Comparison of ENCODE assay signal across 8 cellular contexts in genomic region chr4:2006956-2007653, GRCh38. TPM values are rescaled to one million over a fixed set of nuclear protein-coding genes. Genes with fewer than 3 reads are reported as not detected.
DNase-seq lines count a peak whose midpoint lies in the region; FAIRE-seq and TF ChIP-seq lines count a peak whose summit lies in the region.

No MANE protein-coding gene starts in this region.

- H3K4ac ChIP-seq in H1 (replicated peaks; ENCODE audit: insufficient read length, low read depth, low read length): no peak overlapping the region

- H3K18ac ChIP-seq in H1 (ENCODE audit: extremely low read depth, low read length): no peak overlapping the region

- H3K9me3 ChIP-seq in DOHH2 (ENCODE audit: control insufficient read depth, insufficient read depth, low read length) (no peaks in the 10 kb centered on the region), OCI-LY7 (ENCODE audit: low read length) (no peaks in the 10 kb centered on the region), H1 (ENCODE audit: insufficient read depth in 2 of 2, low read depth in 1 of 2, low read length in 1 of 2) (no peaks in the 10 kb centered on the region), osteoblast (ENCODE audit: low read depth, low read length) (no peaks in the 10 kb centered on the region), tibial nerve (no peaks in the 10 kb centered on the region)

- H3K79me1 ChIP-seq in H1 (ENCODE audit: low read depth, low read length): peaks cover 14% of the 10 kb centered on the region

- intact Hi-C loops in OCI-LY7 (cut with micrococcal nuclease; ENCODE audit: unreplicated experiment): loop anchor here (5.0 kb wide), 1 partner anchor 235 kb away; the partner anchor contains the start of genes HAUS3 and POLN

- H2BK20ac ChIP-seq in H1 (ENCODE audit: low read length): no peak overlapping the region; the same call in 1 of the 2 replicates

- H3K27me3 ChIP-seq in DOHH2 (ENCODE audit: control insufficient read depth, low read length) (peaks cover 8% of the 10 kb centered on the region), H1 (replicated peaks in 1 of 4; ENCODE audit: control insufficient read depth in 3 of 4, extremely low read depth in 1 of 4, insufficient read depth in 3 of 4, low read length in 3 of 4) (peaks cover 0 to 3% (median 0%) of the 10 kb centered on the region in 4 experiments; a peak in 1 of 7 replicates), osteoblast (ENCODE audit: insufficient read depth, low read length) (no peaks in the 10 kb centered on the region), tibial nerve (no peaks in the 10 kb centered on the region)

- no peak overlapping the region for H3K14ac ChIP-seq in H1 (ENCODE audit: insufficient read length)

- H2BK12ac ChIP-seq in H1 (ENCODE audit: low read depth, low read length): no peak overlapping the region

- H3K4me2 ChIP-seq in DOHH2 (ENCODE audit: low read length): peak overlapping the region; percentile 64
- H3K4me2 ChIP-seq in OCI-LY7 (ENCODE audit: low read length): peak overlapping the region; percentile 79
- peak overlapping the region; percentile 40 to 75 for H3K4me2 ChIP-seq in H1 (ENCODE audit: insufficient read depth in 1 of 2, low read depth in 2 of 2, low read length in 2 of 2)
- H3K4me2 ChIP-seq in osteoblast (ENCODE audit: insufficient read depth, low read length): peak overlapping the region; percentile 91

- H3K56ac ChIP-seq in H1 (replicated peaks; ENCODE audit: insufficient read length, low read depth, low read length): no peak overlapping the region

- no peaks in the 10 kb centered on the region for H3K9me2 ChIP-seq in DOHH2 (replicated peaks; ENCODE audit: control insufficient read depth, low read length)
- H3K9me2 ChIP-seq in OCI-LY7 (ENCODE audit: insufficient read depth, low read length): no peaks in the 10 kb centered on the region

- no peak overlapping the region for H4K91ac ChIP-seq in H1 (replicated peaks; ENCODE audit: insufficient read length, low read length)

- H3K4me3 ChIP-seq in DOHH2 (ENCODE audit: low read length) (peak overlapping the region; percentile 93), OCI-LY7 (ENCODE audit: low read depth, low read length, poor library complexity, severe bottlenecking) (peak overlapping the region; percentile 97), H1 (ENCODE audit: extremely low read depth in 1 of 4, insufficient read depth in 2 of 4, low read depth in 3 of 4, low read length in 4 of 4) (peak overlapping the region; percentile 89 to 98 (median 94); a peak in 7 of 8 replicates), osteoblast (ENCODE audit: insufficient read depth, low read length) (peak overlapping the region; percentile 99), tibial nerve (peak overlapping the region in 2 of 4 donors; percentile 58 to 65)

- no peak overlapping the region for H3K27ac ChIP-seq in DOHH2 (ENCODE audit: low read depth, low read length)
- no peak overlapping the region for H3K27ac ChIP-seq in OCI-LY7 (ENCODE audit: low read depth, low read length, poor library complexity, severe bottlenecking)
- no peak overlapping the region for H3K27ac ChIP-seq in H1 (ENCODE audit: low read depth, low read length)
- H3K27ac ChIP-seq in osteoblast (ENCODE audit: low read depth, low read length): no peak overlapping the region
- H3K27ac ChIP-seq in tibial nerve: peak overlapping the region in 1 of 4 donors; percentile 97

- TF ChIP-seq POLR2A in H1 (IDR thresholded peaks at IDR 0.05; ENCODE audit: control extremely low read depth in 1 of 2, low read depth in 2 of 2, low read length in 2 of 2): no peak
- no peak for TF ChIP-seq POLR2A in tibial nerve (IDR thresholded peaks at IDR 0.05)

- BruUV-seq in OCI-LY7 (replicated peaks; lab: Mats Ljungman, UMichigan): TSS peak; percentile 66

- H3K9ac ChIP-seq in H1 (replicated peaks in 1 of 4; ENCODE audit: extremely low read depth in 1 of 4, low read depth in 3 of 4, low read length in 3 of 4): peak overlapping the region in 1 of 4 experiments; percentile 56; a peak in 1 of 7 replicates

- H2BK15ac ChIP-seq in H1 (ENCODE audit: low read length): no peak overlapping the region

- CTCF ChIA-PET in OCI-LY7 (lab: Charles Lee; ENCODE audit: unreplicated experiment) (no interaction called here), H1 (lab: Charles Lee; ENCODE audit: partially characterized antibody) (interaction anchor here (1.2 kb wide), 1 partner anchor 16 kb away, joined by 3 read pairs; no protein-coding TSS in a partner anchor)

- TF ChIP-seq CTCF in DOHH2 (IDR thresholded peaks at IDR 0.05; ENCODE audit: low read depth, low read length, poor library complexity, severe bottlenecking) (no peak), OCI-LY7 (conservative IDR thresholded peaks at IDR 0.05; ENCODE audit: low read length) (no peak), H1 (IDR thresholded peaks at IDR 0.05; ENCODE audit: control extremely low read depth in 1 of 3, insufficient read depth in 1 of 3, low read depth in 1 of 3, low read length in 3 of 3) (no peak), osteoblast (IDR thresholded peaks at IDR 0.05; ENCODE audit: extremely low read depth, low read depth, low read length) (no peak), GM20000 (IDR thresholded peaks at IDR 0.05; ENCODE audit: extremely low read depth, missing control alignments) (no peak), tibial nerve (IDR thresholded peaks at IDR 0.05) (no peak)

- H4K20me1 ChIP-seq in DOHH2 (ENCODE audit: control insufficient read depth, insufficient read depth, low read depth, low read length) (peaks cover 9% of the 10 kb centered on the region; the same call in 1 of the 2 replicates), OCI-LY7 (ENCODE audit: insufficient read depth, low read length) (peaks cover 6% of the 10 kb centered on the region; the same call in 1 of the 2 replicates), H1 (replicated peaks in 1 of 2; ENCODE audit: control insufficient read depth in 1 of 2, insufficient read depth in 2 of 2, low read length in 2 of 2) (peaks cover 10 to 17% of the 10 kb centered on the region in 2 experiments), osteoblast (ENCODE audit: insufficient read depth, low read length) (peaks cover 28% of the 10 kb centered on the region)

- no peak overlapping the region for H3K23ac ChIP-seq in H1 (ENCODE audit: insufficient read length)

- TF ChIP-seq EP300 in H1 (IDR thresholded peaks at IDR 0.05; ENCODE audit: borderline replicate concordance in 1 of 2, low read depth in 2 of 2, low read length in 2 of 2): no peak
- TF ChIP-seq EP300 in tibial nerve (IDR thresholded peaks at IDR 0.05): no peak

- peaks cover 7% of the 10 kb centered on the region for H3F3A ChIP-seq in DOHH2 (ENCODE audit: control insufficient read depth, insufficient read depth)

- H3K36me3 ChIP-seq in DOHH2 (ENCODE audit: control insufficient read depth, low read length): peaks cover 55% of the 10 kb centered on the region
- peaks cover 51% of the 10 kb centered on the region for H3K36me3 ChIP-seq in OCI-LY7 (ENCODE audit: insufficient read depth, low read length)
- peaks cover 0 to 13% (median 3%) of the 10 kb centered on the region in 4 experiments; a peak in 4 of 8 replicates for H3K36me3 ChIP-seq in H1 (ENCODE audit: control insufficient read depth in 2 of 4, insufficient read depth in 4 of 4, low read length in 3 of 4)
- H3K36me3 ChIP-seq in osteoblast (ENCODE audit: insufficient read depth, low read length): peaks cover 15% of the 10 kb centered on the region
- peaks cover 0 to 39% (median 0%) of the 10 kb centered on the region in 3 donors for H3K36me3 ChIP-seq in tibial nerve

- 91% methylated on average over 15 of the region's 15 CpGs; no CpG with 5 or more reads in 1 of the 2 experiments for WGBS in H1 (ENCODE audit: extremely low coverage in 1 of 2, insufficient coverage in 1 of 2, insufficient read length in 1 of 2, insufficient replicate concordance in 2 of 2, low coverage in 1 of 2, low lambda C conversion rate in 2 of 2, missing lambda C conversion rate in 1 of 2), 2 experiments
- 82 to 84% methylated on average over 15 of the region's 15 CpGs for WGBS in tibial nerve, 2 donors

- no peak overlapping the region for H4K5ac ChIP-seq in H1 (ENCODE audit: insufficient read length, low read depth, low read length)

- H3K79me2 ChIP-seq in DOHH2 (ENCODE audit: control insufficient read depth, low read length) (peaks cover 67% of the 10 kb centered on the region), OCI-LY7 (ENCODE audit: insufficient read depth, low read depth, low read length) (peaks cover 62% of the 10 kb centered on the region), H1 (ENCODE audit: control insufficient read depth in 1 of 2, insufficient read depth in 2 of 2, low read length in 2 of 2) (peaks cover 30 to 62% of the 10 kb centered on the region in 2 experiments), osteoblast (ENCODE audit: insufficient read depth, low read length) (peaks cover 62% of the 10 kb centered on the region)

- H3K4me1 ChIP-seq in DOHH2 (ENCODE audit: control insufficient read depth, low read length) (peaks cover 28% of the 10 kb centered on the region), OCI-LY7 (ENCODE audit: insufficient read depth, low read length, poor library complexity, severe bottlenecking) (peaks cover 23% of the 10 kb centered on the region), H1 (replicated peaks in 1 of 4; ENCODE audit: control insufficient read depth in 3 of 4, insufficient read depth in 4 of 4, low read length in 3 of 4) (peaks cover 0 to 3% (median 0%) of the 10 kb centered on the region in 4 experiments; a peak in 2 of 7 replicates), osteoblast (ENCODE audit: insufficient read depth, low read length) (peaks cover 5% of the 10 kb centered on the region), tibial nerve (peaks cover 0 to 36% (median 2%) of the 10 kb centered on the region in 4 donors)

- TF ChIP-seq RAD21 in H1 (IDR thresholded peaks at IDR 0.05 in 1 of 2, conservative IDR thresholded peaks at IDR 0.05 in 1 of 2; ENCODE audit: low read depth in 2 of 2, low read length in 2 of 2): no peak

- H2BK5ac ChIP-seq in H1 (ENCODE audit: low read depth, low read length): no peak overlapping the region

- H4K8ac ChIP-seq in H1 (ENCODE audit: extremely low read depth, insufficient read depth, low read length): no peak overlapping the region; the same call in 1 of the 2 replicates

- no peaks in the 10 kb centered on the region; the same call in 1 of the 2 replicates for H3K23me2 ChIP-seq in H1 (ENCODE audit: low read depth, low read length)

- FAIRE-seq in H1 (lab: Jason Lieb, UNC): no peak

- H2BK120ac ChIP-seq in H1 (replicated peaks; ENCODE audit: low read depth, low read length): no peak overlapping the region

- DNase-seq in OCI-LY7 (ENCODE audit: low spot score): no peak
- no peak for DNase-seq in H1 (ENCODE audit: low read depth in 1 of 2, low spot score in 2 of 2)
- no peak for DNase-seq in osteoblast (ENCODE audit: insufficient read length, low spot score, missing footprints)
- DNase-seq in GM20000 (ENCODE audit: low spot score): no peak
- no peak for DNase-seq in stimulated activated CD4-positive, alpha-beta T cell treated with anti-CD3 and anti-CD28 coated beads, Interleukin-4, amount 100 ng/mL, for 1 hour
- DNase-seq in MV-4-11 (lab: John Stamatoyannopoulos, UW): no peak
- no peak for DNase-seq in tibial nerve (ENCODE audit: low spot score in 2 of 2)

- no peak overlapping the region for H2AK5ac ChIP-seq in H1 (ENCODE audit: low read depth, low read length)

- no peak overlapping the region for H2AFZ ChIP-seq in OCI-LY7 (ENCODE audit: low read length)
- no peak overlapping the region for H2AFZ ChIP-seq in H1 (ENCODE audit: low read length)
- H2AFZ ChIP-seq in osteoblast (ENCODE audit: low read length): no peak overlapping the region

- POLR2A ChIA-PET in OCI-LY7 (lab: Charles Lee): interaction anchor here (1.5 kb wide), 1 partner anchor 11 kb away, joined by 4 read pairs; no protein-coding TSS in a partner anchor
- POLR2A ChIA-PET in H1 (lab: Charles Lee; ENCODE audit: partially characterized antibody): interaction anchor here (1.0 to 1.4 kb wide), 3 partner anchors 9 to 459 kb away, joined by 3 read pairs; no protein-coding TSS in a partner anchor

RNA-seq across cellular contexts. Expression of gene NELFA, which starts 1.7 kb away (rescaled TPM):
- 43.5 and 45.5 TPM in 2 replicates for total RNA-seq in OCI-LY7 (2014; rRNA removed; shearing (Covaris generic))
- 45.7 and 53.4 TPM in 2 replicates for total RNA-seq in OCI-LY7 (2022)
- total RNA-seq in H1 (2021; fragmentation: NEBNext Ultra II Directional; extraction: Animal tissue kit (Norgen Biotek cat#: 25700)): 57.5 and 61.4 TPM in 2 replicates
- 41.8 and 61.5 TPM in 2 replicates for polyA plus RNA-seq in H1 (2011; rRNA removed)
- 32.4 TPM for polyA plus RNA-seq in H1 (2011; cell fraction: cytosol; rRNA removed)
- polyA plus RNA-seq in H1 (2011; cell fraction: nucleus; rRNA removed): 61.6 TPM
- 37.7 to 59.0 TPM (median 56.1 TPM) in 4 replicates for polyA plus RNA-seq in H1 (2012, experiment 1 of 2)
- 51.4 TPM for polyA plus RNA-seq in H1 (2012, experiment 2 of 2)
- polyA plus RNA-seq in H1 (2013, experiment 1 of 2): 41.7 TPM
- polyA plus RNA-seq in H1 (2013, experiment 2 of 2): 37.8 TPM
- polyA minus RNA-seq in H1 (2011; rRNA and poly(A)+ RNA removed): 11.5 and 14.7 TPM in 2 replicates
- polyA minus RNA-seq in H1 (2011; cell fraction: cytosol; rRNA and poly(A)+ RNA removed): 34.5 TPM
- polyA minus RNA-seq in H1 (2011; cell fraction: nucleus; rRNA and poly(A)+ RNA removed): 50.5 TPM
- 19.2 and 19.9 TPM in 2 replicates for total RNA-seq in osteoblast
- total RNA-seq in tibial nerve: 10 to 100 TPM; 32.9 to 43.1 (median 37.5) TPM

RNA-seq across cellular contexts. Expression of gene NAT8L, which starts 52.0 kb away (rescaled TPM):
- 0.03 TPM in 1 of 2 replicates, not detected in the other for total RNA-seq in OCI-LY7 (2014; rRNA removed; shearing (Covaris generic))
- not detected in 2 replicates for total RNA-seq in OCI-LY7 (2022)
- 10.8 and 11.5 TPM in 2 replicates for total RNA-seq in H1 (2021; fragmentation: NEBNext Ultra II Directional; extraction: Animal tissue kit (Norgen Biotek cat#: 25700))
- 10.8 and 13.3 TPM in 2 replicates for polyA plus RNA-seq in H1 (2011; rRNA removed)
- polyA plus RNA-seq in H1 (2011; cell fraction: cytosol; rRNA removed): 10.6 TPM
- polyA plus RNA-seq in H1 (2011; cell fraction: nucleus; rRNA removed): 22.6 TPM
- 10.1 to 16.0 TPM (median 14.1 TPM) in 4 replicates for polyA plus RNA-seq in H1 (2012, experiment 1 of 2)
- polyA plus RNA-seq in H1 (2012, experiment 2 of 2): 9.8 TPM
- 4.8 TPM for polyA plus RNA-seq in H1 (2013, experiment 1 of 2)
- 5.0 TPM for polyA plus RNA-seq in H1 (2013, experiment 2 of 2)
- 28.5 and 40.4 TPM in 2 replicates for polyA minus RNA-seq in H1 (2011; rRNA and poly(A)+ RNA removed)
- 7.3 TPM for polyA minus RNA-seq in H1 (2011; cell fraction: cytosol; rRNA and poly(A)+ RNA removed)
- 7.3 TPM for polyA minus RNA-seq in H1 (2011; cell fraction: nucleus; rRNA and poly(A)+ RNA removed)
- under 0.01 TPM in 2 replicates for total RNA-seq in osteoblast
- 10 to 100 TPM in 1 of 4 donors, 1 to 10 TPM in 3; 1.8 to 11.1 (median 5.6) TPM for total RNA-seq in tibial nerve
